8 cellular contexts compared by ENCODE assay signal in genomic region chr5:119343766-119344165, GRCh38. TPM values are rescaled to one million over a fixed set of nuclear protein-coding genes. Genes with fewer than 3 reads are reported as not detected.
DNase-seq lines count a peak whose midpoint lies in the region; ATAC-seq lines count a peak whose summit lies in the region.

No MANE protein-coding gene starts in this region.

- peaks cover 98% of the 10 kb centered on the region for H3K4me1 Mint-ChIP-seq in activated T-cell treated with anti-CD3 and anti-CD28 coated beads, Interleukin-2, amount 50 U/mL, for 72 hours (ENCODE audit: low read depth)

- ATAC-seq in GM19328 (IDR thresholded peaks at IDR 0.05; ENCODE audit: unreplicated experiment) (peak; percentile 22), HG03432 (IDR thresholded peaks at IDR 0.05; ENCODE audit: unreplicated experiment) (peak; percentile 27)
- ATAC-seq in activated T-cell treated with anti-CD3 and anti-CD28 coated beads, Interleukin-2, amount 50 U/mL, for 72 hours (replicated peaks in 1 of 2), result peak; percentile 59 to 61

- H3K9me3 Mint-ChIP-seq in activated T-cell treated with anti-CD3 and anti-CD28 coated beads, Interleukin-2, amount 50 U/mL, for 72 hours, result no peaks in the 10 kb centered on the region

- H3K4me3 Mint-ChIP-seq in activated T-cell treated with anti-CD3 and anti-CD28 coated beads, Interleukin-2, amount 50 U/mL, for 72 hours, result peak overlapping the region; percentile 56 to 83

- peaks cover 2 to 3% of the 10 kb centered on the region in 2 donors for H3K36me3 Mint-ChIP-seq in activated T-cell treated with anti-CD3 and anti-CD28 coated beads, Interleukin-2, amount 50 U/mL, for 72 hours (ENCODE audit: insufficient read depth in 2 of 2)

- peak overlapping the region; percentile 98 for H3K27ac Mint-ChIP-seq in activated T-cell treated with anti-CD3 and anti-CD28 coated beads, Interleukin-2, amount 50 U/mL, for 72 hours

- H3K27me3 Mint-ChIP-seq in activated T-cell treated with anti-CD3 and anti-CD28 coated beads, Interleukin-2, amount 50 U/mL, for 72 hours (ENCODE audit: low read depth), result no peaks in the 10 kb centered on the region

- DNase-seq in activated T-cell treated with anti-CD3 and anti-CD28 coated beads, Interleukin-2, amount 50 U/mL, for 72 hours, result peak; percentile 75 to 81
- DNase-seq in stimulated activated CD4-positive, alpha-beta T cell treated with anti-CD3 and anti-CD28 coated beads, Interleukin-15, amount 100 ng/mL, for 24 hours, result peak; percentile 78
- DNase-seq in NCI-H82 (lab: John Stamatoyannopoulos, UW), result no peak
- DNase-seq in NCI-H510A (lab: John Stamatoyannopoulos, UW), result no peak
- DNase-seq in islet precursor cell, result no peak
- no peak for DNase-seq in DMS114 treated with DMSO at 0.1 percent for 48 hours (lab: John Stamatoyannopoulos, UW; ENCODE audit: unreplicated experiment)

RNA-seq across cellular contexts. Expression of gene TNFAIP8, which starts 12.1 kb away (rescaled TPM):
- total RNA-seq in activated T-cell treated with anti-CD3 and anti-CD28 coated beads, Interleukin-2, amount 50 U/mL, for 72 hours, result 100 to 1,000 TPM; 117 to 137 TPM

Comparison
In these comparisons a context has a peak if more than half of its experiments do, and no peak if none do; other contexts are left out.
1. DNase-seq: peak in activated T-cell treated with anti-CD3 and anti-CD28 coated beads, Interleukin-2, amount 50 U/mL, for 72 hours (2 of 2) and stimulated activated CD4-positive, alpha-beta T cell treated with anti-CD3 and anti-CD28 coated beads, Interleukin-15, amount 100 ng/mL, for 24 hours (single experiment); none in NCI-H82 (single experiment), NCI-H510A (single experiment), islet precursor cell (single experiment) and DMS114 treated with DMSO at 0.1 percent for 48 hours (single experiment).
2. Peak in every context shown above with its lines, with median percentiles within 50 percentile points of each other: ATAC-seq.